28 cellular contexts compared by ENCODE assay signal in genomic region chr12:21713138-21713537, GRCh38.
"Had no signal": no experiment of that assay in that cellular context is flagged by ENCODE, and none has a peak within 500 bp of the region (broad histone marks: within the 10 kb centered on the region; RNA-seq: fewer than 3 reads in every experiment).

No MANE protein-coding gene starts in this region.

- H3K4me2 ChIP-seq: neural progenitor cell, smooth muscle cell had no signal

- H3K27ac ChIP-seq: neural progenitor cell, ovary, parathyroid adenoma, psoas muscle, skin epidermis, spleen, stomach, thoracic aorta, thyroid gland, tibial nerve, upper lobe of left lung, vagina had no signal

- H2AFZ ChIP-seq: neural progenitor cell, parathyroid adenoma had no signal

- H3K9me3 ChIP-seq: ovary, psoas muscle, spleen, stomach, thoracic aorta, thyroid gland, tibial nerve, upper lobe of left lung, vagina had no signal

- FAIRE-seq: urothelium cell line had no signal

- H3K9ac ChIP-seq: neural progenitor cell, parathyroid adenoma had no signal

- ATAC-seq: naive thymus-derived CD8-positive, alpha-beta T cell; natural killer cell treated with Interleukin-12 subunit alpha and Interleukin-12 subunit beta and Interleukin-15 and Interleukin-18, amount 100 ng/mL, for 72 hours; psoas muscle; right cardiac atrium; sciatic nerve; stimulated activated effector memory CD8-positive, alpha-beta T cell treated with anti-CD3 and anti-CD28 coated beads, Interleukin-12 subunit alpha, Interleukin-12 subunit beta, amount 100 ng/mL, for 72 hours; stimulated activated naive B cell treated with anti-CD40 and anti-IgM and Interleukin-4, amounts not matched to agents 10 μg/mL and 1 μg/mL and 100 μg/mL, for 72 hours had no signal

- H3K4me1 ChIP-seq: neural progenitor cell, parathyroid adenoma, psoas muscle, thyroid gland had no signal

- H3K79me2 ChIP-seq: parathyroid adenoma had no signal

- H3K4me3 ChIP-seq: neural progenitor cell, ovary, psoas muscle, skin epidermis, smooth muscle cell, spleen, stomach, thoracic aorta, thyroid gland, tibial nerve, upper lobe of left lung, vagina had no signal

- H3K27me3 ChIP-seq: neural progenitor cell, ovary, spleen, stomach, thyroid gland, tibial nerve, upper lobe of left lung, vagina had no signal

- DNase-seq: naive thymus-derived CD8-positive, alpha-beta T cell; occipital lobe; ovary; posterior cingulate gyrus; psoas muscle; right cardiac atrium; spleen; stimulated activated CD4-positive, alpha-beta T cell treated with anti-CD3 and anti-CD28 coated beads, Interleukin-12 subunit alpha, Interleukin-12 subunit beta, amount 100 ng/mL, for 4 hours; stimulated activated CD4-positive, alpha-beta T cell treated with anti-CD3 and anti-CD28 coated beads, Interleukin-1b, Interleukin-23, amount 100 ng/mL, for 48 hours; stimulated activated CD4-positive, alpha-beta T cell treated with anti-CD3 and anti-CD28 coated beads, Interleukin-2, amount 100 ng/mL, for 48 hours; stimulated activated CD4-positive, alpha-beta T cell treated with anti-CD3 and anti-CD28 coated beads, Interleukin-4, amount 100 ng/mL, for 24 hours; stimulated activated naive B cell treated with anti-CD40 and anti-IgM and Interleukin-4, amounts not matched to agents 10 μg/mL and 1 μg/mL and 100 μg/mL, for 72 hours; stimulated activated naive CD4-positive, alpha-beta T cell treated with Interleukin-2 at 50 U/mL for 16 hours; stomach; thyroid gland; trophoblast cell; upper lobe of left lung had no signal

- H3K36me3 ChIP-seq: neural progenitor cell, ovary, spleen, stomach, thoracic aorta, thyroid gland, tibial nerve, upper lobe of left lung, vagina had no signal
